ENCODE assay signal across 1 cellular context in the genomic region with DNA sequence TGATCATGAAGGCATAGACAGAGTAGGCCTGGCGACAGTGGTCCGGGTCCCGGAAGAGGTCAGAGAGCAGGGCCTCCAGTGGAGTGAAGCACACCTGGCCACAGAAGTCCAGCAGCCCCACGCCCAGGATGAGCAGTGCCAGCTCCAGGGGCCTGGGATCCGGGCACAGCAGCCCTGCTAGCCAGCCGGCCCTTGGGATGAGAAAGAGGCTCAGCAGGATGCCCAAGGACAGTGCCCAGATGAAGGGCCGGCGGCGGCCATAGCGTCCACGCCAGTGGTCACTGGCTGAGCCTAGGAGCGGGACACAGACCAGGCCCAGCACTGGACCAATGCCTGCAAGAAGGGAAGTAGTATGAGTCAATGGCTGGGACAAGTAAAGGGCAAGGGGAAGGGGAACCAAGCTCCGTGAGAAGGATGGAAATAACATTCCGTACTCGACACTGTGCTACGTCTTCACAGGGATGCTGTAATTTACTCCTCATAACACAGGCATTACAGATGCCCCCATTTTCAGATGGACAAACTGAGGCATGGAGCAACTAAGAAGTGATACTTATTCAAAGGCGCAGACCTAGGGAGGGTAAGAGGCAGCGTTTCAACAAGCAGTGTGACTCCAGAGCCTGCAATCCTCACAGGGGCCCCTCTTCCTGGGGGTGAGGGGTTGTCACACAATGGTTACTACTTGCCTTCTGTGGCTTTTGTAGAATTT.
TF ChIP-seq lines count a peak whose summit lies in the region.

No MANE protein-coding gene starts in this region.

TF ChIP-seq in liver, 16 proteins besides CTCF, POLR2A, EP300 and RAD21:
- TF ChIP-seq, protein P1, sequence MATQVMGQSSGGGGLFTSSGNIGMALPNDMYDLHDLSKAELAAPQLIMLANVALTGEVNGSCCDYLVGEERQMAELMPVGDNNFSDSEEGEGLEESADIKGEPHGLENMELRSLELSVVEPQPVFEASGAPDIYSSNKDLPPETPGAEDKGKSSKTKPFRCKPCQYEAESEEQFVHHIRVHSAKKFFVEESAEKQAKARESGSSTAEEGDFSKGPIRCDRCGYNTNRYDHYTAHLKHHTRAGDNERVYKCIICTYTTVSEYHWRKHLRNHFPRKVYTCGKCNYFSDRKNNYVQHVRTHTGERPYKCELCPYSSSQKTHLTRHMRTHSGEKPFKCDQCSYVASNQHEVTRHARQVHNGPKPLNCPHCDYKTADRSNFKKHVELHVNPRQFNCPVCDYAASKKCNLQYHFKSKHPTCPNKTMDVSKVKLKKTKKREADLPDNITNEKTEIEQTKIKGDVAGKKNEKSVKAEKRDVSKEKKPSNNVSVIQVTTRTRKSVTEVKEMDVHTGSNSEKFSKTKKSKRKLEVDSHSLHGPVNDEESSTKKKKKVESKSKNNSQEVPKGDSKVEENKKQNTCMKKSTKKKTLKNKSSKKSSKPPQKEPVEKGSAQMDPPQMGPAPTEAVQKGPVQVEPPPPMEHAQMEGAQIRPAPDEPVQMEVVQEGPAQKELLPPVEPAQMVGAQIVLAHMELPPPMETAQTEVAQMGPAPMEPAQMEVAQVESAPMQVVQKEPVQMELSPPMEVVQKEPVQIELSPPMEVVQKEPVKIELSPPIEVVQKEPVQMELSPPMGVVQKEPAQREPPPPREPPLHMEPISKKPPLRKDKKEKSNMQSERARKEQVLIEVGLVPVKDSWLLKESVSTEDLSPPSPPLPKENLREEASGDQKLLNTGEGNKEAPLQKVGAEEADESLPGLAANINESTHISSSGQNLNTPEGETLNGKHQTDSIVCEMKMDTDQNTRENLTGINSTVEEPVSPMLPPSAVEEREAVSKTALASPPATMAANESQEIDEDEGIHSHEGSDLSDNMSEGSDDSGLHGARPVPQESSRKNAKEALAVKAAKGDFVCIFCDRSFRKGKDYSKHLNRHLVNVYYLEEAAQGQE (IDR thresholded peaks at IDR 0.05): no peak
- TF ChIP-seq FOXA1 (IDR thresholded peaks at IDR 0.05): no peak
- TF ChIP-seq YY1 (IDR thresholded peaks at IDR 0.05): no peak
- TF ChIP-seq MAX (IDR thresholded peaks at IDR 0.05): no peak
- no peak for TF ChIP-seq GABPA (IDR thresholded peaks at IDR 0.05 in 1 of 2, conservative IDR thresholded peaks at IDR 0.05 in 1 of 2)
- TF ChIP-seq ATF3 (IDR thresholded peaks at IDR 0.05): no peak
- no peak for TF ChIP-seq RXRA (IDR thresholded peaks at IDR 0.05)
- TF ChIP-seq HNF4A (conservative IDR thresholded peaks at IDR 0.05): no peak
- no peak for TF ChIP-seq EGR1 (IDR thresholded peaks at IDR 0.05; ENCODE audit: low read depth in 2 of 2)
- TF ChIP-seq, protein P2, sequence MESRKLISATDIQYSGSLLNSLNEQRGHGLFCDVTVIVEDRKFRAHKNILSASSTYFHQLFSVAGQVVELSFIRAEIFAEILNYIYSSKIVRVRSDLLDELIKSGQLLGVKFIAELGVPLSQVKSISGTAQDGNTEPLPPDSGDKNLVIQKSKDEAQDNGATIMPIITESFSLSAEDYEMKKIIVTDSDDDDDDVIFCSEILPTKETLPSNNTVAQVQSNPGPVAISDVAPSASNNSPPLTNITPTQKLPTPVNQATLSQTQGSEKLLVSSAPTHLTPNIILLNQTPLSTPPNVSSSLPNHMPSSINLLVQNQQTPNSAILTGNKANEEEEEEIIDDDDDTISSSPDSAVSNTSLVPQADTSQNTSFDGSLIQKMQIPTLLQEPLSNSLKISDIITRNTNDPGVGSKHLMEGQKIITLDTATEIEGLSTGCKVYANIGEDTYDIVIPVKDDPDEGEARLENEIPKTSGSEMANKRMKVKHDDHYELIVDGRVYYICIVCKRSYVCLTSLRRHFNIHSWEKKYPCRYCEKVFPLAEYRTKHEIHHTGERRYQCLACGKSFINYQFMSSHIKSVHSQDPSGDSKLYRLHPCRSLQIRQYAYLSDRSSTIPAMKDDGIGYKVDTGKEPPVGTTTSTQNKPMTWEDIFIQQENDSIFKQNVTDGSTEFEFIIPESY (IDR thresholded peaks at IDR 0.05): no peak
- TF ChIP-seq TAF1 (conservative IDR thresholded peaks at IDR 0.05): no peak
TF ChIP-seq in liver: peak in this region for 0.
